In genomic region chr18:62846334-62846733, GRCh38 we compare ENCODE assay signal across 20 cellular contexts.
DNase-seq lines count a peak whose midpoint lies in the region; ATAC-seq lines count a peak whose summit lies in the region.
"Had no signal": no experiment of that assay in that cellular context is flagged by ENCODE, and none has a peak within 500 bp of the region (broad histone marks: within the 10 kb centered on the region; RNA-seq: fewer than 3 reads in every experiment).

No MANE protein-coding gene starts in this region.

- H3K9me3 ChIP-seq in T-helper 17 cell (ENCODE audit: control insufficient read depth, low read length, poor library complexity, severe bottlenecking): no peaks in the 10 kb centered on the region
- H3K9me3 ChIP-seq: HAP-1 had no signal

- H3K27ac Mint-ChIP-seq in activated T-cell treated with anti-CD3 and anti-CD28 coated beads, Interleukin-2, amount 50 U/mL, for 72 hours: peak overlapping the region; percentile 82
- H3K27ac Mint-ChIP-seq in T-helper 17 cell: peak overlapping the region; percentile 74
- peak overlapping the region; percentile 25 for H3K27ac Mint-ChIP-seq in activated naive CD8-positive, alpha-beta T cell treated with anti-CD3 and anti-CD28 coated beads, Interleukin-2, amount 50 U/mL, for 24 hours
- H3K27ac Mint-ChIP-seq in stimulated activated effector memory CD8-positive, alpha-beta T cell treated with anti-CD3 and anti-CD28 coated beads, Interleukin-12 subunit alpha, Interleukin-12 subunit beta, amount 100 ng/mL, for 72 hours: peak overlapping the region; percentile 85

- DNase-seq in activated T-cell treated with anti-CD3 and anti-CD28 coated beads, Interleukin-2, amount 50 U/mL, for 72 hours: no peak
- DNase-seq in activated T-cell treated with anti-CD3 and anti-CD28 coated beads for 4 hours (no peak), T-helper 17 cell (no peak), cerebellar cortex (ENCODE audit: low spot score) (no peak), ecto neural progenitor cell (ENCODE audit: low spot score) (no peak)
- DNase-seq in activated naive CD8-positive, alpha-beta T cell treated with anti-CD3 and anti-CD28 coated beads, Interleukin-2, amount 50 U/mL, for 24 hours: no peak
- DNase-seq in stimulated activated effector memory CD8-positive, alpha-beta T cell treated with anti-CD3 and anti-CD28 coated beads, Interleukin-12 subunit alpha, Interleukin-12 subunit beta, amount 100 ng/mL, for 72 hours (ENCODE audit: low spot score in 2 of 2): no peak
- no peak for DNase-seq in stimulated activated CD4-positive, alpha-beta T cell treated with anti-CD3 and anti-CD28 coated beads, Interleukin-2, amount 100 ng/mL, for 24 hours
- DNase-seq: AML-193; CD4-positive, alpha-beta memory T cell; DMS 273 treated with DMSO at 0.1 percent for 48 hours; EL; Karpas-422; NCI-H1417; NCI-H2029; NCI-H2171 treated with DMSO at 0.1 percent for 48 hours; NCI-H774; Right ventricle myocardium superior had no signal

- peaks cover 48% of the 10 kb centered on the region for H3K4me1 Mint-ChIP-seq in activated T-cell treated with anti-CD3 and anti-CD28 coated beads, Interleukin-2, amount 50 U/mL, for 72 hours (ENCODE audit: low read depth)
- peaks cover 15% of the 10 kb centered on the region for H3K4me1 Mint-ChIP-seq in T-helper 17 cell
- H3K4me1 Mint-ChIP-seq in activated naive CD8-positive, alpha-beta T cell treated with anti-CD3 and anti-CD28 coated beads, Interleukin-2, amount 50 U/mL, for 24 hours: peaks cover 31% of the 10 kb centered on the region
- H3K4me1 Mint-ChIP-seq in stimulated activated effector memory CD8-positive, alpha-beta T cell treated with anti-CD3 and anti-CD28 coated beads, Interleukin-12 subunit alpha, Interleukin-12 subunit beta, amount 100 ng/mL, for 72 hours: peaks cover 40% of the 10 kb centered on the region

- ATAC-seq in activated T-cell treated with anti-CD3 and anti-CD28 coated beads, Interleukin-2, amount 50 U/mL, for 72 hours (replicated peaks in 1 of 2): no peak
- no peak for ATAC-seq in T-helper 17 cell
- ATAC-seq in activated naive CD8-positive, alpha-beta T cell treated with anti-CD3 and anti-CD28 coated beads, Interleukin-2, amount 50 U/mL, for 24 hours: no peak
- ATAC-seq in stimulated activated effector memory CD8-positive, alpha-beta T cell treated with anti-CD3 and anti-CD28 coated beads, Interleukin-12 subunit alpha, Interleukin-12 subunit beta, amount 100 ng/mL, for 72 hours: peak; percentile 18
- ATAC-seq: Panc1 had no signal

- peak overlapping the region; percentile 72 to 76 for H3K4me3 Mint-ChIP-seq in activated T-cell treated with anti-CD3 and anti-CD28 coated beads, Interleukin-2, amount 50 U/mL, for 72 hours
- H3K4me3 Mint-ChIP-seq in T-helper 17 cell: no peak overlapping the region
- peak overlapping the region; percentile 9 for H3K4me3 Mint-ChIP-seq in activated naive CD8-positive, alpha-beta T cell treated with anti-CD3 and anti-CD28 coated beads, Interleukin-2, amount 50 U/mL, for 24 hours
- peak overlapping the region; percentile 19 for H3K4me3 Mint-ChIP-seq in stimulated activated effector memory CD8-positive, alpha-beta T cell treated with anti-CD3 and anti-CD28 coated beads, Interleukin-12 subunit alpha, Interleukin-12 subunit beta, amount 100 ng/mL, for 72 hours

- H3K9me3 Mint-ChIP-seq in activated T-cell treated with anti-CD3 and anti-CD28 coated beads, Interleukin-2, amount 50 U/mL, for 72 hours: no peaks in the 10 kb centered on the region
- no peaks in the 10 kb centered on the region for H3K9me3 Mint-ChIP-seq in activated naive CD8-positive, alpha-beta T cell treated with anti-CD3 and anti-CD28 coated beads, Interleukin-2, amount 50 U/mL, for 24 hours
- H3K9me3 Mint-ChIP-seq in stimulated activated effector memory CD8-positive, alpha-beta T cell treated with anti-CD3 and anti-CD28 coated beads, Interleukin-12 subunit alpha, Interleukin-12 subunit beta, amount 100 ng/mL, for 72 hours: no peaks in the 10 kb centered on the region
- H3K9me3 Mint-ChIP-seq: CD4-positive, alpha-beta memory T cell had no signal

- no peaks in the 10 kb centered on the region for H3K27me3 Mint-ChIP-seq in activated T-cell treated with anti-CD3 and anti-CD28 coated beads, Interleukin-2, amount 50 U/mL, for 72 hours (ENCODE audit: low read depth)
- H3K27me3 Mint-ChIP-seq in T-helper 17 cell: no peaks in the 10 kb centered on the region
- H3K27me3 Mint-ChIP-seq in activated naive CD8-positive, alpha-beta T cell treated with anti-CD3 and anti-CD28 coated beads, Interleukin-2, amount 50 U/mL, for 24 hours: no peaks in the 10 kb centered on the region
- H3K27me3 Mint-ChIP-seq: CD4-positive, alpha-beta memory T cell had no signal

- H3K36me3 Mint-ChIP-seq in activated T-cell treated with anti-CD3 and anti-CD28 coated beads, Interleukin-2, amount 50 U/mL, for 72 hours (ENCODE audit: insufficient read depth in 2 of 2): peaks cover 1 to 4% of the 10 kb centered on the region in 2 donors
- no peaks in the 10 kb centered on the region for H3K36me3 Mint-ChIP-seq in T-helper 17 cell (ENCODE audit: low read depth)
- peaks cover 2% of the 10 kb centered on the region for H3K36me3 Mint-ChIP-seq in activated naive CD8-positive, alpha-beta T cell treated with anti-CD3 and anti-CD28 coated beads, Interleukin-2, amount 50 U/mL, for 24 hours (ENCODE audit: low read depth)
- no peaks in the 10 kb centered on the region for H3K36me3 Mint-ChIP-seq in stimulated activated effector memory CD8-positive, alpha-beta T cell treated with anti-CD3 and anti-CD28 coated beads, Interleukin-12 subunit alpha, Interleukin-12 subunit beta, amount 100 ng/mL, for 72 hours

Comparison
In these comparisons a context has a peak if more than half of its experiments do, and no peak if none do; other contexts are left out.
1. H3K27ac Mint-ChIP-seq: peak in every context shown above with its lines; median percentile 85 in stimulated activated effector memory CD8-positive, alpha-beta T cell treated with anti-CD3 and anti-CD28 coated beads, Interleukin-12 subunit alpha, Interleukin-12 subunit beta, amount 100 ng/mL, for 72 hours; 82 in activated T-cell treated with anti-CD3 and anti-CD28 coated beads, Interleukin-2, amount 50 U/mL, for 72 hours; 74 in T-helper 17 cell; 25 in activated naive CD8-positive, alpha-beta T cell treated with anti-CD3 and anti-CD28 coated beads, Interleukin-2, amount 50 U/mL, for 24 hours.